In genomic region chr1:31654171-31654776, GRCh38 we compare ENCODE assay signal across 26 cellular contexts. TPM values are rescaled to one million over a fixed set of nuclear protein-coding genes. Genes with fewer than 3 reads are reported as not detected.
"Had no signal": no experiment of that assay in that cellular context is flagged by ENCODE, and none has a peak within 500 bp of the region (broad histone marks: within the 10 kb centered on the region; RNA-seq: fewer than 3 reads in every experiment).

No MANE protein-coding gene starts in this region.

- H3K36me3 ChIP-seq: neutrophil, spleen, upper lobe of left lung, uterus had no signal

- H2AFZ ChIP-seq: hepatocyte had no signal

- H3K36me3 Mint-ChIP-seq: naive B cell had no signal

- H3K27me3 Mint-ChIP-seq: stimulated activated naive CD8-positive, alpha-beta T cell treated with anti-CD3 and anti-CD28 coated beads, Interleukin-15, Interleukin-2, amounts not matched to agents 100 ng/mL and 50 ng/mL, for 24 hours had no signal

- H3K27me3 ChIP-seq: dorsolateral prefrontal cortex, hepatocyte, neutrophil, spleen, upper lobe of left lung, uterus had no signal

- DNase-seq: cortex of kidney; dorsolateral prefrontal cortex; effector CD8-positive, alpha-beta T cell; foreskin melanocyte; head of caudate nucleus; kidney; left cardiac atrium; left ventricle myocardium superior; mesenchymal stem cell; midbrain; naive B cell; spleen; stimulated activated CD4-positive, alpha-beta T cell treated with anti-CD3 and anti-CD28 coated beads, Interleukin-15, amount 100 ng/mL, for 24 hours; stimulated activated CD4-positive, alpha-beta T cell treated with anti-CD3 and anti-CD28 coated beads, Interleukin-1b, Interleukin-23, amount 100 ng/mL, for 48 hours; stimulated activated CD4-positive, alpha-beta T cell treated with anti-CD3 and anti-CD28 coated beads, Interleukin-4, amount 100 ng/mL, for 24 hours; upper lobe of left lung; uterus had no signal

- H3K9me3 ChIP-seq: neutrophil, spleen, thoracic aorta, upper lobe of left lung, uterus had no signal

- H3K4me3 Mint-ChIP-seq: naive B cell; nephron; stimulated activated memory B cell treated with anti-CD40 and anti-IgM and Interleukin-4, amounts not matched to agents 10 μg/mL and 1 μg/mL and 100 μg/mL, for 72 hours; stimulated activated naive CD8-positive, alpha-beta T cell treated with anti-CD3 and anti-CD28 coated beads, Interleukin-15, Interleukin-2, amounts not matched to agents 100 ng/mL and 50 ng/mL, for 24 hours had no signal

- H3K27ac ChIP-seq: hepatocyte, neutrophil, spleen, thoracic aorta, upper lobe of left lung, uterus had no signal

- H3K4me1 ChIP-seq: upper lobe of left lung, uterus had no signal

- H3K79me2 ChIP-seq: hepatocyte had no signal

- H3K9me3 Mint-ChIP-seq: naive B cell; nephron; stimulated activated memory B cell treated with anti-CD40 and anti-IgM and Interleukin-4, amounts not matched to agents 10 μg/mL and 1 μg/mL and 100 μg/mL, for 72 hours; stimulated activated naive CD8-positive, alpha-beta T cell treated with anti-CD3 and anti-CD28 coated beads, Interleukin-15, Interleukin-2, amounts not matched to agents 100 ng/mL and 50 ng/mL, for 24 hours had no signal

- H3K4me1 Mint-ChIP-seq: naive B cell; stimulated activated memory B cell treated with anti-CD40 and anti-IgM and Interleukin-4, amounts not matched to agents 10 μg/mL and 1 μg/mL and 100 μg/mL, for 72 hours had no signal

- ATAC-seq: left cardiac atrium; left ventricle myocardium superior; sciatic nerve; stimulated activated memory B cell treated with anti-CD40 and anti-IgM and Interleukin-4, amounts not matched to agents 10 μg/mL and 1 μg/mL and 100 μg/mL, for 72 hours had no signal

- H3K4me2 ChIP-seq: hepatocyte had no signal

- H3K4me3 ChIP-seq: dorsolateral prefrontal cortex, hepatocyte, lung, spleen, thoracic aorta, upper lobe of left lung, uterus had no signal

- H3K27ac Mint-ChIP-seq: stimulated activated memory B cell treated with anti-CD40 and anti-IgM and Interleukin-4, amounts not matched to agents 10 μg/mL and 1 μg/mL and 100 μg/mL, for 72 hours; stimulated activated naive CD8-positive, alpha-beta T cell treated with anti-CD3 and anti-CD28 coated beads, Interleukin-15, Interleukin-2, amounts not matched to agents 100 ng/mL and 50 ng/mL, for 24 hours had no signal

RNA-seq across cellular contexts. Expression of gene HCRTR1, which starts 36.8 kb away (rescaled TPM):
- total RNA-seq: hepatocyte, skeletal muscle tissue, spleen, thoracic aorta, uterus had no signal
- polyA plus RNA-seq: hepatocyte had no signal
